In genomic region chr1:226034482-226034881, GRCh38 we compare ENCODE assay signal across 1 cellular context.
TF ChIP-seq lines count a peak whose summit lies in the region.

No MANE protein-coding gene starts in this region.

TF ChIP-seq in GM23338, 12 proteins besides CTCF, POLR2A, EP300 and RAD21 (continued from another document):
- no peak for TF ChIP-seq ZNF462 (CRISPR knock-in tag; IDR thresholded peaks at IDR 0.05)
- TF ChIP-seq STAT1 (IDR thresholded peaks at IDR 0.05; ENCODE audit: unreplicated experiment) = no peak
